ENCODE assay signal across 8 cellular contexts in the genomic region with DNA sequence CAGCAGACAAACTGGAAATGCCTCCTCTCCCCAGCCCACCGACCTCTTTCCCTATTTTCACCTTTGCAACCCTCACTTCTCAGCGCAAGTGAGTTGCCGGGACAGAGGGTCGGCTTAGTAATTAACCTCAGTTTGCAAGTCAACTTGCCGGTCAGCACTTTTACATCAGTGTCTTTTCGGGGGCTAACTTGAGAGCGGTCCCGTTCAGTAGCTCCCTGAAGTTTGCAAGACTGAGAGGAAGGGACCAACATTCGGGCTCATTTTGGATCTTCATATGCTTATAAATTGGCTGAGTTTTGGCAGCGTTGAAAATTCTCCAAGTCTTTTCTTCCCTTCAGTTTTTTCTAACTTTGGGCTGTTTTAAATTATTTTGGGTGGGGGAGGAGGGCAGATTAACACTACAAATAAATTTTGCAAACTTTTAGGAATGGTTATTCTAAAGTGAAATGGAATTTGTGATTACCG. TPM values are rescaled to one million over a fixed set of nuclear protein-coding genes. Genes with fewer than 3 reads are reported as not detected.
DNase-seq lines count a peak whose midpoint lies in the region; ATAC-seq and TF ChIP-seq lines count a peak whose summit lies in the region.

No MANE protein-coding gene starts in this region.

- DNase-seq in H7 (no peak), WERI-Rb-1 (no peak), hepatocyte (ENCODE audit: low spot score) (no peak), spleen (no peak), NCI-H1436 treated with DMSO at 0.1 percent for 48 hours (lab: John Stamatoyannopoulos, UW) (no peak), NOMO-1 treated with dmso at 0.1 percent for 144 hours (lab: John Stamatoyannopoulos, UW; ENCODE audit: unreplicated experiment) (no peak)
- no peak for DNase-seq in activated CD8-positive, alpha-beta memory T cell treated with anti-CD3 and anti-CD28 coated beads, Interleukin-2, amount 50 U/mL, for 4 hours

- no peaks in the 10 kb centered on the region for H3K9me3 ChIP-seq in WERI-Rb-1 (ENCODE audit: severe bottlenecking)
- no peaks in the 10 kb centered on the region for H3K9me3 ChIP-seq in hepatocyte (ENCODE audit: low read depth)
- no peaks in the 10 kb centered on the region for H3K9me3 ChIP-seq in spleen

- ATAC-seq in HG03520 (IDR thresholded peaks at IDR 0.05; ENCODE audit: unreplicated experiment): no peak

- TF ChIP-seq CTCF in WERI-Rb-1 (IDR thresholded peaks at IDR 0.05; ENCODE audit: low read depth, low read length): no peak
- no peak for TF ChIP-seq CTCF in hepatocyte (IDR thresholded peaks at IDR 0.05; ENCODE audit: poor library complexity)
- TF ChIP-seq CTCF in spleen (IDR thresholded peaks at IDR 0.05 in 8 of 11, conservative IDR thresholded peaks at IDR 0.05 in 3 of 11): peak in 2 of 11 experiments; percentile 2 to 4

- no peak for TF ChIP-seq POLR2A in spleen (IDR thresholded peaks at IDR 0.05)

- intact Hi-C loops in spleen (cut with DNase I; ENCODE audit: low total_unique reads): no loop called here

- H3K27ac ChIP-seq in WERI-Rb-1 (peak overlapping the region; percentile 92), hepatocyte (peak overlapping the region; percentile 95), spleen (peak overlapping the region in 7 of 8 donors; percentile 94 to 98 (median 96))

- H3K4me2 ChIP-seq in hepatocyte: peak overlapping the region; percentile 85

- H2AFZ ChIP-seq in hepatocyte: peak overlapping the region; percentile 93

- H3K27me3 ChIP-seq in H7 (ENCODE audit: control insufficient read depth, insufficient read depth, low read length): no peaks in the 10 kb centered on the region
- no peaks in the 10 kb centered on the region for H3K27me3 ChIP-seq in WERI-Rb-1 (ENCODE audit: insufficient read depth, low read depth, severe bottlenecking)
- no peaks in the 10 kb centered on the region for H3K27me3 ChIP-seq in hepatocyte
- no peaks in the 10 kb centered on the region for H3K27me3 ChIP-seq in spleen (replicated peaks in 1 of 7)

- H3K4me1 ChIP-seq in hepatocyte (ENCODE audit: insufficient read depth): no peaks in the 10 kb centered on the region
- H3K4me1 ChIP-seq in spleen: peaks cover 0 to 23% (median 17%) of the 10 kb centered on the region in 6 donors

- no peaks in the 10 kb centered on the region for H3K36me3 ChIP-seq in H7 (replicated peaks; ENCODE audit: control insufficient read depth, insufficient read depth, low read length)
- peaks cover 9% of the 10 kb centered on the region for H3K36me3 ChIP-seq in WERI-Rb-1
- H3K36me3 ChIP-seq in hepatocyte (replicated peaks; ENCODE audit: insufficient read depth, low read depth): no peaks in the 10 kb centered on the region
- peaks cover 0 to 8% (median 0%) of the 10 kb centered on the region in 6 donors for H3K36me3 ChIP-seq in spleen

- WGBS in hepatocyte (ENCODE audit: low lambda C conversion rate, missing lambda C conversion rate): 3% methylated on average over 11 of the region's 11 CpGs
- 3 to 6% (median 4%) methylated on average over 11 of the region's 11 CpGs for WGBS in spleen, 5 donors

- H3K4me3 ChIP-seq in H7 (ENCODE audit: insufficient read depth, low read depth, low read length): peak overlapping the region; percentile 96
- peak overlapping the region; percentile 85 for H3K4me3 ChIP-seq in WERI-Rb-1 (ENCODE audit: low read depth, low read length)
- H3K4me3 ChIP-seq in hepatocyte: peak overlapping the region; percentile 55
- peak overlapping the region; percentile 81 to 98 (median 88) for H3K4me3 ChIP-seq in spleen

- H3K79me2 ChIP-seq in hepatocyte: peaks cover 32% of the 10 kb centered on the region

- H4K20me1 ChIP-seq in hepatocyte (ENCODE audit: insufficient read depth, poor library complexity, severe bottlenecking): no peaks in the 10 kb centered on the region

- H3K9me2 ChIP-seq in hepatocyte (replicated peaks; ENCODE audit: insufficient read depth): no peaks in the 10 kb centered on the region

RNA-seq across cellular contexts. Expression of a gene that starts 0.8 kb away (rescaled TPM):
- 1.7 and 4.6 TPM in 2 replicates for total RNA-seq in H7 (2014; rRNA removed; shearing (Covaris generic))
- total RNA-seq in hepatocyte (12.6 and 14.2 TPM in 2 replicates), spleen (1 to 10 TPM; 3.8 to 8.0 (median 6.3) TPM)
- polyA plus RNA-seq in hepatocyte (11.5 and 14.6 TPM in 2 replicates), spleen (1 to 10 TPM; 1.9 to 5.6 (median 2.6) TPM)

RNA-seq across cellular contexts. Expression of a gene that starts 17.9 kb away (rescaled TPM):
- total RNA-seq in H7 (2014; rRNA removed; shearing (Covaris generic)): 11.4 and 19.5 TPM in 2 replicates
- total RNA-seq in hepatocyte (41.6 and 50.3 TPM in 2 replicates), spleen (10 to 100 TPM; 42.7 to 76.0 (median 60.0) TPM)
- polyA plus RNA-seq in hepatocyte (14.0 and 19.2 TPM in 2 replicates), spleen (10 to 100 TPM in 2 of 3 donors, 1 to 10 TPM in 1; 9.7 to 12.4 (median 11.3) TPM)
